ENCODE assay signal across 27 cellular contexts in the genomic region with DNA sequence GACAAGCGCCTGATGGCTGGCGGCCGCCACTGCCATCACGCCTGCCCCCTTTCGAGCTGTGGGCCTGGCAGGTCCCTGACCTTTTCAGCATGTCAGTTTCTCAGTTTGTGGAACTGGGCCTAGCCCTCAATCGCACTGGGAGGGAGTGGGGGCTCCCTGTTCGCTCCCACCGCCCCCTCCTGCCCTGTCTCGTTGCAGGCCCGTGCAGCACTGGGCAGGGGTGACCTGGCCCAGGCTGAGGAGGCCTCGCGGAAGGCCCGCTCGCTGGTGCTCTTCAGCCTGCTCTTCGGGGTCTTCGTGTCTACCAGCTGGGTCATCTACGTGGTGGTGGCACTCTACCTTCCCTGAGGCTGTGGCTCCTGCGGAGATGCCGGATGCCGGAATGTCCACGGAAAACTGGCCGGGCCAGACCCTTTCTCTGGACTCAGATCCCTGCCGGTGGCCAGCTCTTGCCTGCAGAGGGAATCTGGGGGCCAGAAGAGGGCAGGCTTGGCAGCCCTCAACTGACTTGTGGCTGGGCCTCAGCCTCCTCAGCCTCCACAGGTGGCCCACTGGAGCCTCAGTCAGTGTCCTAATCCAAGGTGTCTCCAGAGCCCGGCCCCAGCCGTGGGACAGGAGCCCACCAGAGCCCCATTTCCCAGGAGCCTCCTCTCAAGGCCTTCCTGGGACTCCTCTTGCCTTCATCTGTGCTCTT. TPM values are rescaled to one million over a fixed set of nuclear protein-coding genes. Genes with fewer than 3 reads are reported as not detected.
"Had no signal": no experiment of that assay in that cellular context is flagged by ENCODE, and none has a peak within 500 bp of the region (broad histone marks: within the 10 kb centered on the region; RNA-seq: fewer than 3 reads in every experiment).

No MANE protein-coding gene starts in this region.

- H3K27ac Mint-ChIP-seq: activated CD4-positive, alpha-beta memory T cell treated with anti-CD3 and anti-CD28 coated beads, Interleukin-2, amount 10 ng/mL, durations not matched to agents 7 days and 5 days; activated CD4-positive, alpha-beta T cell treated with anti-CD3 and anti-CD28 coated beads for 36 hours; activated naive CD4-positive, alpha-beta T cell treated with anti-CD3 and anti-CD28 coated beads for 36 hours; activated naive CD8-positive, alpha-beta T cell; activated T-helper 17 cell treated with anti-CD3 and anti-CD28 coated beads, Interleukin-2, amount 50 U/mL, for 72 hours; T-helper 17 cell had no signal

- H3K36me3 ChIP-seq: brain microvascular endothelial cell, cardiac muscle cell had no signal

- DNase-seq: activated CD4-positive, alpha-beta memory T cell treated with anti-CD3 and anti-CD28 coated beads, Interleukin-2, amount 10 ng/mL, durations not matched to agents 7 days and 5 days; activated CD4-positive, alpha-beta T cell treated with anti-CD3 and anti-CD28 coated beads for 36 hours; activated CD4-positive, alpha-beta T cell treated with anti-CD3 and anti-CD28 coated beads, Interleukin-2, amount 50 U/mL, for 1 hour; activated CD4-positive, CD25-positive, alpha-beta regulatory T cell; activated gamma-delta T cell; activated naive CD4-positive, alpha-beta T cell treated with anti-CD3 and anti-CD28 coated beads for 36 hours; activated T-cell treated with anti-CD3 and anti-CD28 coated beads for 4 hours; activated T-cell treated with anti-CD3 and anti-CD28 coated beads, Interleukin-2, amount 50 U/mL, for 48 hours; brain microvascular endothelial cell; Kasumi-1; KBM-7; NCI-H146; NCI-H1930; NCI-H2171 treated with DMSO at 0.1 percent for 48 hours; NCI-H226; NCI-H526 treated with DMSO at 0.1 percent for 48 hours; NCI-H82; SIG-M5; T-helper 17 cell; T-helper 9 cell had no signal

- H3K4me3 Mint-ChIP-seq: activated CD4-positive, alpha-beta memory T cell treated with anti-CD3 and anti-CD28 coated beads, Interleukin-2, amount 10 ng/mL, durations not matched to agents 7 days and 5 days; activated CD4-positive, alpha-beta T cell treated with anti-CD3 and anti-CD28 coated beads for 36 hours; activated naive CD4-positive, alpha-beta T cell treated with anti-CD3 and anti-CD28 coated beads for 36 hours; activated naive CD8-positive, alpha-beta T cell; activated T-helper 17 cell treated with anti-CD3 and anti-CD28 coated beads, Interleukin-2, amount 50 U/mL, for 72 hours; T-helper 17 cell had no signal

- H3K27ac ChIP-seq: brain microvascular endothelial cell, cardiac muscle cell had no signal

- H3K4me1 Mint-ChIP-seq: activated CD4-positive, alpha-beta T cell treated with anti-CD3 and anti-CD28 coated beads for 36 hours; activated T-helper 17 cell treated with anti-CD3 and anti-CD28 coated beads, Interleukin-2, amount 50 U/mL, for 72 hours had no signal

- ATAC-seq: activated CD4-positive, alpha-beta T cell treated with anti-CD3 and anti-CD28 coated beads for 36 hours; activated T-helper 17 cell treated with anti-CD3 and anti-CD28 coated beads, Interleukin-2, amount 50 U/mL, for 72 hours; T-helper 17 cell had no signal

- H3K9me3 Mint-ChIP-seq: activated CD4-positive, alpha-beta memory T cell treated with anti-CD3 and anti-CD28 coated beads, Interleukin-2, amount 10 ng/mL, durations not matched to agents 7 days and 5 days; activated T-helper 17 cell treated with anti-CD3 and anti-CD28 coated beads, Interleukin-2, amount 50 U/mL, for 72 hours had no signal

- H3K4me3 ChIP-seq: cardiac muscle cell had no signal

RNA-seq across cellular contexts. Expression of gene PRRT1B, which starts 12.7 kb away (rescaled TPM):
- total RNA-seq: activated CD4-positive, alpha-beta memory T cell treated with anti-CD3 and anti-CD28 coated beads, Interleukin-2, amount 10 ng/mL, durations not matched to agents 7 days and 5 days; activated CD4-positive, alpha-beta T cell treated with anti-CD3 and anti-CD28 coated beads for 36 hours; activated CD8-positive, alpha-beta memory T cell treated with anti-CD3 and anti-CD28 coated beads for 36 hours; activated naive CD4-positive, alpha-beta T cell treated with anti-CD3 and anti-CD28 coated beads for 36 hours; activated T-helper 17 cell treated with anti-CD3 and anti-CD28 coated beads, Interleukin-2, amount 50 U/mL, for 72 hours; cardiac muscle cell; NCI-H460; OCI-LY7; RPMI7951; T-helper 17 cell had no signal
- polyA plus RNA-seq: cardiac muscle cell had no signal
